8 cellular contexts compared by ENCODE assay signal in the genomic region with DNA sequence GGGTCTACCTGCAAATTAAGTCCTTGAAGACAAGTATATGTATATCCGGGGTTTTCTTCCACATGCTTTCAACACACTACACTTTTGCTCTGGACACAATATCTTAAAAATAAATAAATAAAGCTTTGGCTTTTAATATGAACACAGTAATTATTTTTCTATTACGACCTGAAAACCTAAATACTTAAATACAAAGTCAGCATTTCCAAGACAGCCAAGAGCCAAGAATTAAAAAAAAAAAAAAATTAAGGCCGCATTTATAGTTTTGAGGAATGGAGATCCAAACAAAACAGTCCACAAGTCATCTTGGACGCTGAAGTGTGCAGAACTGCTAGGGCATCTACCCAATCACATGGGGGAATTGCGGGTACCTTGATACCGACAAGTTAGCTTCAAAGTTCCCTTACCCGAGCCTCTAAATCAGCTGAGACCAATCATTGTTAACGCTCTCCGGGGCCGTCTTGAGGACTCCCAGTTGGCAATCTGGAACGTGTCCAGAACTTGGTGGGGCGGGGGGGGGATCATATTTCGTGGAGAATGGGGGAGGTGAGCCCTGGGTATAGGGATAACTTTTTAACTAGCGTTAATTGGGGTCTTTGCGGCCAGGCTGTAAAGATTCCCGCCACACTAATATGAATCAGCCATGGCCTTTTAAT. TPM values are rescaled to one million over a fixed set of nuclear protein-coding genes. Genes with fewer than 3 reads are reported as not detected.
A peak's percentile ranks its signal among the peaks of the same experiment; 100 is the strongest.
DNase-seq lines count a peak whose midpoint lies in the region; ATAC-seq and TF ChIP-seq lines count a peak whose summit lies in the region.

No MANE protein-coding gene starts in this region.

- TF ChIP-seq CTCF in WTC11 (IDR thresholded peaks at IDR 0.05) (no peak), endothelial cell (IDR thresholded peaks at IDR 0.05; ENCODE audit: unreplicated experiment) (no peak), testis (IDR thresholded peaks at IDR 0.05) (no peak)

- intact Hi-C loops in testis (cut with DNase I; ENCODE audit: low total_unique reads), result no loop called here

- peaks cover 17% of the 10 kb centered on the region for H3K4me1 ChIP-seq in testis

- H3K27ac ChIP-seq in testis, result peak overlapping the region; percentile 98 to 100

- peak overlapping the region; percentile 91 for H3K27ac Mint-ChIP-seq in WTC11
- peak overlapping the region; percentile 99 for H3K27ac Mint-ChIP-seq in endothelial cell (ENCODE audit: unreplicated experiment)
- peak overlapping the region; percentile 95 for H3K27ac Mint-ChIP-seq in memory B cell

- CTCF ChIA-PET in WTC11 (lab: Charles Lee), result interaction anchor here (0.6 to 2.9 kb wide), 2 partner anchors 11 to 608 kb away, joined by 3 to 13 read pairs; no protein-coding TSS in a partner anchor

- H3K9me3 Mint-ChIP-seq in WTC11 (no peaks in the 10 kb centered on the region), endothelial cell (ENCODE audit: unreplicated experiment) (no peaks in the 10 kb centered on the region), memory B cell (no peaks in the 10 kb centered on the region)

- 5 to 6% methylated on average over 16 of the region's 16 CpGs for WGBS in testis, 2 donors

- POLR2A ChIA-PET in WTC11 (lab: Charles Lee), result interaction anchor here (0.6 to 0.7 kb wide), 2 partner anchors 120 to 267 kb away, joined by 3 to 6 read pairs; no protein-coding TSS in a partner anchor

- no peak for TF ChIP-seq POLR2A in testis (IDR thresholded peaks at IDR 0.05)

- DNase-seq in NCI-H2029 (lab: John Stamatoyannopoulos, UW) (peak; percentile 49), NCI-H2029 treated with DMSO at 0.1 percent for 48 hours (lab: John Stamatoyannopoulos, UW) (no peak), NCI-H1436 (lab: John Stamatoyannopoulos, UW) (peak; percentile 75), WTC11 (ENCODE audit: low spot score) (no peak), endothelial cell (ENCODE audit: low spot score) (no peak), memory B cell (ENCODE audit: low spot score in 2 of 2) (peak; percentile 23 to 24), testis (peak; percentile 60), retina (no peak)

- no peaks in the 10 kb centered on the region for H3K9me3 ChIP-seq in testis

- H3K36me3 ChIP-seq in testis (ENCODE audit: low read depth, missing control alignments), result no peaks in the 10 kb centered on the region

- ATAC-seq in WTC11 (no peak), memory B cell (ENCODE audit: low read depth) (no peak)

- peaks cover 33% of the 10 kb centered on the region for H3K4me1 Mint-ChIP-seq in WTC11
- H3K4me1 Mint-ChIP-seq in endothelial cell (ENCODE audit: unreplicated experiment), result peaks cover 35% of the 10 kb centered on the region
- peaks cover 30% of the 10 kb centered on the region for H3K4me1 Mint-ChIP-seq in memory B cell

- H3K27me3 ChIP-seq in testis, result no peaks in the 10 kb centered on the region

- H3K4me3 ChIP-seq in testis, result peak overlapping the region; percentile 78 to 85

- H3K36me3 Mint-ChIP-seq in WTC11 (no peaks in the 10 kb centered on the region), endothelial cell (ENCODE audit: low read depth, unreplicated experiment) (peaks cover 9% of the 10 kb centered on the region), memory B cell (no peaks in the 10 kb centered on the region)

- H3K4me3 Mint-ChIP-seq in WTC11 (peak overlapping the region; percentile 88), endothelial cell (ENCODE audit: unreplicated experiment) (peak overlapping the region; percentile 100), memory B cell (peak overlapping the region; percentile 89)

- no peaks in the 10 kb centered on the region; the same call in 1 of the 2 replicates for H3K27me3 Mint-ChIP-seq in WTC11 (ENCODE audit: low read depth)
- peaks cover 8% of the 10 kb centered on the region for H3K27me3 Mint-ChIP-seq in endothelial cell (ENCODE audit: unreplicated experiment)
- no peaks in the 10 kb centered on the region for H3K27me3 Mint-ChIP-seq in memory B cell

TF ChIP-seq in WTC11, 78 proteins besides CTCF, POLR2A, EP300 and RAD21:
- TF ChIP-seq ZNF232 (CRISPR knock-in tag; IDR thresholded peaks at IDR 0.05) (0 out of 2 replicates have a peak, but pooled peaks have one; percentile 37), KAT7 (CRISPR knock-in tag; IDR thresholded peaks at IDR 0.05; ENCODE audit: borderline replicate concordance) (no peak), FOXJ3 (CRISPR knock-in tag; IDR thresholded peaks at IDR 0.05; ENCODE audit: borderline replicate concordance) (no peak)
TF ChIP-seq in WTC11: peak in this region for 1.

RNA-seq across cellular contexts. Expression of a gene that starts 0.7 kb away (rescaled TPM):
- total RNA-seq in WTC11 (2021) (31.7 to 39.9 TPM (median 37.8 TPM) in 3 replicates), endothelial cell (ENCODE audit: unreplicated experiment) (68.7 TPM), testis (100 to 1,000 TPM; 118 to 133 TPM)
- polyA plus RNA-seq in testis (ENCODE audit: insufficient read depth, low read depth, low replicate concordance), result 42.3 TPM

Comparison
In these comparisons a context has a peak if more than half of its experiments do, and no peak if none do; other contexts are left out.
1. DNase-seq: peak in NCI-H2029 (single experiment), NCI-H1436 (single experiment), memory B cell (2 of 2) and testis (single experiment); none in NCI-H2029 treated with DMSO at 0.1 percent for 48 hours (single experiment), WTC11 (single experiment), endothelial cell (single experiment) and retina (single experiment).
2. Peak in every context shown above with its lines, with median percentiles within 50 percentile points of each other: H3K27ac Mint-ChIP-seq and H3K4me3 Mint-ChIP-seq.